In the genomic region with DNA sequence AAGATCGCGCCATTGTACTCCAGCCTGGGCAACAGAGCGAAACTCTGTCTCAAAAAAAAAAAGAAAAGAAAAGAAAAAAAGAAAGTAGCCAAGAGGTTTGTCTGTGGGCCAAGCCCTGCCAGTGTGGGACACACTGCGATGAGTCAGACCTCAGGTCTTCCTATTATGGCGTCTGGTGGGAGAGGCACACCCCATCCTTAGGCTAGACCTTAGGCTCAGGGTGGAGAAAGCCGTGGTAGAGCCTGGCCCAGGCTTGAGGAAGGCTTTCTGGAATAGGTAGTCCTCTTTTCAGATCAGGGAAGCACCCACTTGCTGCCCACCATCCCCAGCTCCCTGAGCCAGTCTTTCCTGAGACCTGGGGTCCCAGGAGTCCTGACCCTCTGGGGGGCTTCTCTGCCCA, we compare ENCODE assay signal across 1 cellular context.
TF ChIP-seq lines count a peak whose summit lies in the region.

No MANE protein-coding gene starts in this region.

TF ChIP-seq in SK-N-SH, 30 proteins besides CTCF, POLR2A, EP300 and RAD21:
- TF ChIP-seq TEAD4 (IDR thresholded peaks at IDR 0.05; ENCODE audit: borderline replicate concordance, insufficient read depth): no peak
